8 cellular contexts compared by ENCODE assay signal in genomic region chr20:22312744-22313346, GRCh38.
A peak's percentile ranks its signal among the peaks of the same experiment; 100 is the strongest.
DNase-seq lines count a peak whose midpoint lies in the region; ATAC-seq and TF ChIP-seq lines count a peak whose summit lies in the region.

No MANE protein-coding gene starts in this region.

- H3K4me3 Mint-ChIP-seq in nephron (no peak overlapping the region), natural killer cell (no peak overlapping the region)
- H3K4me3 Mint-ChIP-seq in activated T-cell treated with anti-CD3 and anti-CD28 coated beads, Interleukin-2, amount 50 U/mL, for 24 hours = no peak overlapping the region

- H3K9me3 Mint-ChIP-seq in nephron (no peaks in the 10 kb centered on the region), natural killer cell (peaks cover 2 to 3% of the 10 kb centered on the region in 2 donors)
- H3K9me3 Mint-ChIP-seq in activated T-cell treated with anti-CD3 and anti-CD28 coated beads, Interleukin-2, amount 50 U/mL, for 24 hours = no peaks in the 10 kb centered on the region

- TF ChIP-seq CTCF in choroid plexus epithelial cell (conservative IDR thresholded peaks at IDR 0.05; ENCODE audit: low read depth, low read length) = peak; percentile 78
- peak; percentile 57 to 80 (median 70) for TF ChIP-seq CTCF in nephron (IDR thresholded peaks at IDR 0.05; ENCODE audit: unreplicated experiment in 3 of 3)
- no peak for TF ChIP-seq CTCF in natural killer cell (IDR thresholded peaks at IDR 0.05)

- intact Hi-C loops in natural killer cell (cut with micrococcal nuclease) = no loop called here

- H3K27me3 Mint-ChIP-seq in nephron (ENCODE audit: low read depth) (peaks cover 42% of the 10 kb centered on the region), natural killer cell (ENCODE audit: low read depth in 2 of 2) (no peaks in the 10 kb centered on the region)
- H3K27me3 Mint-ChIP-seq in activated T-cell treated with anti-CD3 and anti-CD28 coated beads, Interleukin-2, amount 50 U/mL, for 24 hours = no peaks in the 10 kb centered on the region

- peak; percentile 17 to 54 for DNase-seq in NCI-H2081 (lab: John Stamatoyannopoulos, UW)
- no peak for DNase-seq in NCI-H2081 treated with DMSO at 0.1 percent for 48 hours (lab: John Stamatoyannopoulos, UW)
- peak; percentile 3 for DNase-seq in NCI-H128 (lab: John Stamatoyannopoulos, UW; ENCODE audit: unreplicated experiment)
- DNase-seq in choroid plexus epithelial cell (ENCODE audit: low read depth) = peak; percentile 65
- DNase-seq in natural killer cell = no peak
- DNase-seq in stimulated activated CD4-positive, alpha-beta T cell treated with anti-CD3 and anti-CD28 coated beads, Interleukin-2, amount 100 ng/mL, for 48 hours = no peak
- DNase-seq in activated T-cell treated with anti-CD3 and anti-CD28 coated beads, Interleukin-2, amount 50 U/mL, for 24 hours = no peak

- H3K27ac Mint-ChIP-seq in nephron (no peak overlapping the region), natural killer cell (no peak overlapping the region)
- no peak overlapping the region for H3K27ac Mint-ChIP-seq in activated T-cell treated with anti-CD3 and anti-CD28 coated beads, Interleukin-2, amount 50 U/mL, for 24 hours

- H3K4me3 ChIP-seq in choroid plexus epithelial cell (ENCODE audit: low read depth, low read length) = no peak overlapping the region

- no peak for ATAC-seq in natural killer cell

- H3K36me3 Mint-ChIP-seq in nephron (ENCODE audit: low read depth) (no peaks in the 10 kb centered on the region), natural killer cell (no peaks in the 10 kb centered on the region)
- no peaks in the 10 kb centered on the region for H3K36me3 Mint-ChIP-seq in activated T-cell treated with anti-CD3 and anti-CD28 coated beads, Interleukin-2, amount 50 U/mL, for 24 hours (ENCODE audit: low read depth)

- H3K4me1 Mint-ChIP-seq in nephron = no peaks in the 10 kb centered on the region
- no peaks in the 10 kb centered on the region for H3K4me1 Mint-ChIP-seq in natural killer cell
- no peaks in the 10 kb centered on the region for H3K4me1 Mint-ChIP-seq in activated T-cell treated with anti-CD3 and anti-CD28 coated beads, Interleukin-2, amount 50 U/mL, for 24 hours (ENCODE audit: low read depth)

Comparison
In these comparisons a context has a peak if more than half of its experiments do, and no peak if none do; other contexts are left out.
1. DNase-seq: peak in NCI-H2081 (2 of 2), NCI-H128 (single experiment) and choroid plexus epithelial cell (single experiment); none in NCI-H2081 treated with DMSO at 0.1 percent for 48 hours (single experiment), natural killer cell (single experiment), stimulated activated CD4-positive, alpha-beta T cell treated with anti-CD3 and anti-CD28 coated beads, Interleukin-2, amount 100 ng/mL, for 48 hours (0 of 2) and activated T-cell treated with anti-CD3 and anti-CD28 coated beads, Interleukin-2, amount 50 U/mL, for 24 hours (single experiment).